Comparison of ENCODE assay signal across 8 cellular contexts in genomic region chr10:79779310-79779938, GRCh38. TPM values are rescaled to one million over a fixed set of nuclear protein-coding genes. Genes with fewer than 3 reads are reported as not detected.
DNase-seq lines count a peak whose midpoint lies in the region; ATAC-seq and TF ChIP-seq lines count a peak whose summit lies in the region.
"Not testable (repeated sequence)": the region's sequence is repeated elsewhere in the genome, so short reads cannot be mapped to it uniquely, and the experiment has no call there.

No MANE protein-coding gene starts in this region.

- not testable (repeated sequence) for H3K79me2 ChIP-seq in neural progenitor cell (ENCODE audit: low read depth)

- not testable (repeated sequence) for H3K9ac ChIP-seq in neural progenitor cell

- H3K4me1 ChIP-seq in neural progenitor cell: not testable (repeated sequence)

- not testable (repeated sequence) for H3K4me2 ChIP-seq in neural progenitor cell

- H3K27me3 Mint-ChIP-seq in activated naive CD4-positive, alpha-beta T cell treated with anti-CD3 and anti-CD28 coated beads, Interleukin-2, amount 10 ng/mL, durations not matched to agents 7 days and 5 days; neural progenitor cell (ENCODE audit: insufficient read depth, low read depth): not testable (repeated sequence)

- H3K4me3 Mint-ChIP-seq in activated naive CD4-positive, alpha-beta T cell treated with anti-CD3 and anti-CD28 coated beads, Interleukin-2, amount 10 ng/mL, durations not matched to agents 7 days and 5 days; neural progenitor cell: not testable (repeated sequence)

- H3K9me3 ChIP-seq in neural progenitor cell (ENCODE audit: low read depth): not testable (repeated sequence)

- not testable (repeated sequence) for H4K20me1 ChIP-seq in neural progenitor cell (ENCODE audit: low read depth)

- CTCF ChIA-PET in activated naive CD4-positive, alpha-beta T cell treated with anti-CD3 and anti-CD28 coated beads, Interleukin-2, amount 10 ng/mL, durations not matched to agents 7 days and 5 days (lab: Charles Lee): interaction anchor here (1.0 kb wide), 1 partner anchor 250 kb away, joined by 4 read pairs; no protein-coding TSS in a partner anchor

- H3K27me3 ChIP-seq in neural progenitor cell: not testable (repeated sequence)

- DNase-seq in DMS114 treated with DMSO at 0.1 percent for 48 hours (lab: John Stamatoyannopoulos, UW; ENCODE audit: unreplicated experiment) (peak; percentile 30), HuH-7 (ENCODE audit: low spot score) (peak; percentile 20), T follicular helper cell (ENCODE audit: low read depth) (peak; percentile 26), foreskin melanocyte (peak; percentile 38), neural progenitor cell (ENCODE audit: low spot score) (peak; percentile 84)
- DNase-seq in activated naive CD4-positive, alpha-beta T cell treated with anti-CD3 and anti-CD28 coated beads, Interleukin-2, amount 10 ng/mL, durations not matched to agents 7 days and 5 days: peak; percentile 72
- peak; percentile 12 for DNase-seq in stimulated activated CD8-positive, alpha-beta memory T cell treated with anti-CD3 and anti-CD28 coated beads, Interleukin-7, amount 100 ng/mL, for 24 hours (ENCODE audit: low read depth)

- H3K27ac ChIP-seq in neural progenitor cell: not testable (repeated sequence)

- H3K36me3 Mint-ChIP-seq in activated naive CD4-positive, alpha-beta T cell treated with anti-CD3 and anti-CD28 coated beads, Interleukin-2, amount 10 ng/mL, durations not matched to agents 7 days and 5 days; neural progenitor cell: not testable (repeated sequence)

- peak; percentile 93 for ATAC-seq in GM21619 (IDR thresholded peaks at IDR 0.05; ENCODE audit: unreplicated experiment)

- TF ChIP-seq CTCF in neural progenitor cell (IDR thresholded peaks at IDR 0.05): peak; percentile 66

- H3F3A ChIP-seq in neural progenitor cell (ENCODE audit: low read depth): not testable (repeated sequence)

- H3K9me3 Mint-ChIP-seq in activated naive CD4-positive, alpha-beta T cell treated with anti-CD3 and anti-CD28 coated beads, Interleukin-2, amount 10 ng/mL, durations not matched to agents 7 days and 5 days; neural progenitor cell: not testable (repeated sequence)

- not testable (repeated sequence) for H2AFZ ChIP-seq in neural progenitor cell (replicated peaks)

- not testable (repeated sequence) for H3K27ac Mint-ChIP-seq in activated naive CD4-positive, alpha-beta T cell treated with anti-CD3 and anti-CD28 coated beads, Interleukin-2, amount 10 ng/mL, durations not matched to agents 7 days and 5 days; neural progenitor cell

- not testable (repeated sequence) for H3K4me1 Mint-ChIP-seq in activated naive CD4-positive, alpha-beta T cell treated with anti-CD3 and anti-CD28 coated beads, Interleukin-2, amount 10 ng/mL, durations not matched to agents 7 days and 5 days; neural progenitor cell

- not testable (repeated sequence) for H3K4me3 ChIP-seq in neural progenitor cell

- not testable (repeated sequence) for H3K36me3 ChIP-seq in neural progenitor cell

RNA-seq across cellular contexts. Expression of gene NUTM2E, which starts 47.1 kb away (rescaled TPM):
- total RNA-seq in neural progenitor cell (ENCODE audit: low replicate concordance): 0.07 and 0.09 TPM in 2 replicates

Comparison
In these comparisons a context has a peak if more than half of its experiments do, and no peak if none do; other contexts are left out.
1. DNase-seq: peak in every context shown above with its lines; median percentile 84 in neural progenitor cell; 72 in activated naive CD4-positive, alpha-beta T cell treated with anti-CD3 and anti-CD28 coated beads, Interleukin-2, amount 10 ng/mL, durations not matched to agents 7 days and 5 days; 38 in foreskin melanocyte; 30 in DMS114 treated with DMSO at 0.1 percent for 48 hours; 26 in T follicular helper cell; 20 in HuH-7; 12 in stimulated activated CD8-positive, alpha-beta memory T cell treated with anti-CD3 and anti-CD28 coated beads, Interleukin-7, amount 100 ng/mL, for 24 hours.